ENCODE assay signal across 8 cellular contexts in the genomic region with DNA sequence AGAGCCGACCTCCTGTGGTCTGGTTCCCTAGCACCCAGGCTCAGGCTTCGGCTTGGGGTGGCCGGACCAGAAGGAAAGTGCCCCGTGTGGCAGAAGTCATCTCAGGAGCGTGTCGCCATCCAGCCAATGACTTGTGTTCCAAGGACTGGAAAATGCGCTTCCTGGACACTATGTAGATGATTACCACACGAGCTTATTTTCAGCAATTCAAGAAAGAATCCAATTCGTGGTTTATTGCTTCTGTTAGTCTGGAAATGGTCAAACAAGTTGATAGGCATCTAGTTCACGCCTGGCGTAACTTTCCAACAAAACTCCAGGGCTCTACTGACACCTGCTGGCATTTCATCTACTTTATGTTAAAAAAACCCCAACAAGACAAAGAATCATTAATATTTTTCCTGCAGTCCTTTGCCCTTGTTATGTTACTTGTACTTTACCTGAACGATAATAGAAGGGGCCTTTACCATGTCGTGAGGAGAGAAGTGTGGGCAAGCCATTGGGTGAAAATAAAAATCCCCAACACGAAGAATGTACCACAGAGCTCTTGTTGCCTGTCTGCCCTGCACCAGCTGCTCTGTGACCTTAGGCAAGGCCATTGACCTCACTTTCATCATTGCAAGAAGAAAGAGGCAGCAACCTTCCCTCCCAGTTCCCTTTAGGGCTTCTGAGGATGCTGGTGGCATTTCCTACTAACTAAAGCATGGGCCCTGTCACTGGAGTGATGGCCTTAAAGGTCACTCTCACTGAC.
A peak's percentile ranks its signal among the peaks of the same experiment; 100 is the strongest.
DNase-seq lines count a peak whose midpoint lies in the region; ATAC-seq and TF ChIP-seq lines count a peak whose summit lies in the region.

No MANE protein-coding gene starts in this region.

- H2AK5ac ChIP-seq in mesenchymal stem cell (ENCODE audit: low read length, severe bottlenecking) = peak overlapping the region; percentile 77

- peaks cover 9% of the 10 kb centered on the region for H3K4me1 ChIP-seq in mesenchymal stem cell (ENCODE audit: control insufficient read depth, insufficient read depth, low read depth, low read length)

- H3K27me3 ChIP-seq in mesenchymal stem cell (ENCODE audit: control insufficient read depth in 1 of 2, insufficient read depth in 1 of 2, low read length in 2 of 2) = no peaks in the 10 kb centered on the region

- H2BK15ac ChIP-seq in mesenchymal stem cell (ENCODE audit: low read depth, poor library complexity, severe bottlenecking) = peak overlapping the region; percentile 23

- DNase-seq in 8988T = peak; percentile 14
- DNase-seq in GM20000 (ENCODE audit: low spot score) = no peak
- DNase-seq in NCI-H526 treated with DMSO at 0.1 percent for 48 hours (lab: John Stamatoyannopoulos, UW) = peak; percentile 35
- peak; percentile 82 for DNase-seq in dermis blood vessel endothelial cell
- peak; percentile 80 for DNase-seq in mesenchymal stem cell

- ATAC-seq in GM21825 (IDR thresholded peaks at IDR 0.05; ENCODE audit: unreplicated experiment) = no peak
- ATAC-seq in GM18498 (IDR thresholded peaks at IDR 0.05; ENCODE audit: unreplicated experiment) = no peak
- no peak for ATAC-seq in GM18868 (IDR thresholded peaks at IDR 0.05; ENCODE audit: unreplicated experiment)

- peak overlapping the region; percentile 5 to 67 for H2BK12ac ChIP-seq in mesenchymal stem cell (ENCODE audit: low read length in 2 of 2)

- peak overlapping the region; percentile 8 for H3K9ac ChIP-seq in mesenchymal stem cell (ENCODE audit: low read length)

- H3K4ac ChIP-seq in mesenchymal stem cell (ENCODE audit: low read depth in 1 of 2, low read length in 2 of 2) = peak overlapping the region in 1 of 2 experiments; percentile 62

- peak overlapping the region in 1 of 2 experiments; percentile 11 for H3K14ac ChIP-seq in mesenchymal stem cell (ENCODE audit: low read length in 2 of 2)

- no peak overlapping the region for H3K23ac ChIP-seq in mesenchymal stem cell (ENCODE audit: low read length in 2 of 2)

- H3K79me1 ChIP-seq in mesenchymal stem cell (replicated peaks; ENCODE audit: low read length, poor library complexity, severe bottlenecking) = peaks cover 24% of the 10 kb centered on the region

- no peak overlapping the region for H2BK120ac ChIP-seq in mesenchymal stem cell (ENCODE audit: low read depth, low read length)

- H4K8ac ChIP-seq in mesenchymal stem cell (ENCODE audit: low read length) = peak overlapping the region; percentile 36

- WGBS in mesenchymal stem cell = 35% methylated on average over 14 of the region's 14 CpGs

- H3K9me3 ChIP-seq in mesenchymal stem cell (ENCODE audit: control insufficient read depth, low read length) = no peaks in the 10 kb centered on the region

- peaks cover 3 to 15% of the 10 kb centered on the region in 2 experiments for H3K36me3 ChIP-seq in mesenchymal stem cell (ENCODE audit: control insufficient read depth in 1 of 2, insufficient read depth in 2 of 2, low read depth in 1 of 2, low read length in 2 of 2)

- H3K4me3 ChIP-seq in mesenchymal stem cell (ENCODE audit: insufficient read depth in 1 of 2, low read depth in 1 of 2, low read length in 2 of 2) = peak overlapping the region in 1 of 2 experiments; percentile 45

- no peak overlapping the region for H2BK5ac ChIP-seq in mesenchymal stem cell (ENCODE audit: low read depth, low read length, poor library complexity, severe bottlenecking)

- H3K18ac ChIP-seq in mesenchymal stem cell (ENCODE audit: low read depth in 1 of 2, low read length in 2 of 2) = peak overlapping the region in 1 of 2 experiments; percentile 18

- no peak overlapping the region for H3K4me2 ChIP-seq in mesenchymal stem cell (ENCODE audit: low read length, poor library complexity, severe bottlenecking)

- TF ChIP-seq CTCF in GM20000 (IDR thresholded peaks at IDR 0.05; ENCODE audit: extremely low read depth, missing control alignments) = peak; percentile 5

- peak overlapping the region; percentile 34 for H4K91ac ChIP-seq in mesenchymal stem cell (ENCODE audit: low read length)

- H2AFZ ChIP-seq in mesenchymal stem cell (ENCODE audit: low read depth, low read length) = peak overlapping the region; percentile 29

- peak overlapping the region; percentile 46 for H3K27ac ChIP-seq in mesenchymal stem cell (ENCODE audit: low read length, poor library complexity, severe bottlenecking)
